In genomic region chr19:45164577-45165335, GRCh38 we compare ENCODE assay signal across 1 cellular context.
TF ChIP-seq lines count a peak whose summit lies in the region.

No MANE protein-coding gene starts in this region.

TF ChIP-seq in SK-N-SH, 30 proteins besides CTCF, POLR2A, EP300 and RAD21:
- TF ChIP-seq GATA2 (CRISPR knock-in tag; IDR thresholded peaks at IDR 0.05), result no peak
- TF ChIP-seq TCF12 (IDR thresholded peaks at IDR 0.05), result no peak
- TF ChIP-seq IRF3 (IDR thresholded peaks at IDR 0.05; ENCODE audit: low read depth, low read length), result no peak
- no peak for TF ChIP-seq GABPA (IDR thresholded peaks at IDR 0.05; ENCODE audit: low read depth)
- TF ChIP-seq SIN3A (IDR thresholded peaks at IDR 0.05; ENCODE audit: borderline replicate concordance, low read depth, low read length), result no peak
- TF ChIP-seq YY1 (IDR thresholded peaks at IDR 0.05; ENCODE audit: low read depth), result no peak
- no peak for TF ChIP-seq MXI1 (IDR thresholded peaks at IDR 0.05; ENCODE audit: low read depth, low read length)
- no peak for TF ChIP-seq EZH2phosphoT487 (IDR thresholded peaks at IDR 0.05; ENCODE audit: borderline replicate concordance, low read depth)
- TF ChIP-seq NFIC (IDR thresholded peaks at IDR 0.05; ENCODE audit: borderline replicate concordance), result no peak
- TF ChIP-seq ZBTB33 (IDR thresholded peaks at IDR 0.05; ENCODE audit: borderline replicate concordance, low read depth), result no peak
- TF ChIP-seq USF2 (IDR thresholded peaks at IDR 0.05; ENCODE audit: borderline replicate concordance, low read depth, low read length), result no peak
- no peak for TF ChIP-seq JUND (IDR thresholded peaks at IDR 0.05)
- TF ChIP-seq TEAD4 (IDR thresholded peaks at IDR 0.05; ENCODE audit: borderline replicate concordance, insufficient read depth), result no peak
- TF ChIP-seq MAX (IDR thresholded peaks at IDR 0.05; ENCODE audit: low read depth), result no peak
- no peak for TF ChIP-seq SMC3 (IDR thresholded peaks at IDR 0.05; ENCODE audit: low read depth, low read length)
- TF ChIP-seq RXRA (IDR thresholded peaks at IDR 0.05; ENCODE audit: borderline replicate concordance, low read depth), result no peak
- no peak for TF ChIP-seq MEF2A (IDR thresholded peaks at IDR 0.05; ENCODE audit: borderline replicate concordance, low read depth)
